ENCODE assay signal across 26 cellular contexts in genomic region chr1:43949663-43950062, GRCh38. TPM values are rescaled to one million over a fixed set of nuclear protein-coding genes. Genes with fewer than 3 reads are reported as not detected.
DNase-seq lines count a peak whose midpoint lies in the region; ATAC-seq, FAIRE-seq and TF ChIP-seq lines count a peak whose summit lies in the region.
"Had no signal": no experiment of that assay in that cellular context is flagged by ENCODE, and none has a peak within 500 bp of the region (broad histone marks: within the 10 kb centered on the region; RNA-seq: fewer than 3 reads in every experiment).

No MANE protein-coding gene starts in this region.

- no TSS peak for BruUV-seq in HepG2 (replicated peaks; lab: Mats Ljungman, UMichigan)

- H3K27ac ChIP-seq in right atrium auricular region: no peak overlapping the region
- no peak overlapping the region for H3K27ac ChIP-seq in HepG2 (ENCODE audit: extremely low read length, insufficient read depth, low read length)
- peak overlapping the region; percentile 97 for H3K27ac ChIP-seq in temporal lobe (ENCODE audit: low read depth, low read length)
- H3K27ac ChIP-seq: ascending aorta, pancreas, stomach, transverse colon had no signal

- TF ChIP-seq EP300 in HepG2 (IDR thresholded peaks at IDR 0.05; ENCODE audit: low read depth in 2 of 2, low read length in 2 of 2) (no peak), HepG2 (CRISPR knock-in tag; IDR thresholded peaks at IDR 0.05; ENCODE audit: borderline replicate concordance) (no peak)

- H3K9ac ChIP-seq in HepG2 (ENCODE audit: insufficient read depth, low read depth, low read length): no peak overlapping the region

- 100% methylated on average over 2 of the region's 14 CpGs for WGBS in HepG2 (ENCODE audit: low lambda C conversion rate)

- ATAC-seq in Right ventricle myocardium superior (ENCODE audit: poor library complexity): no peak
- no peak for ATAC-seq in HepG2
- no peak for ATAC-seq in stimulated activated naive CD8-positive, alpha-beta T cell treated with anti-CD3 and anti-CD28 coated beads, Interleukin-15, Interleukin-2, amounts not matched to agents 100 U/mL and 50 U/mL, for 24 hours
- ATAC-seq: GM23338; left lobe of liver; naive thymus-derived CD4-positive, alpha-beta T cell; pancreas; sciatic nerve had no signal

- TF ChIP-seq CTCF in right atrium auricular region (IDR thresholded peaks at IDR 0.05) (no peak), HepG2 (CRISPR knock-in tag; IDR thresholded peaks at IDR 0.05) (no peak)

- no peaks in the 10 kb centered on the region for H3K27me3 ChIP-seq in right atrium auricular region
- H3K27me3 ChIP-seq in HepG2 (ENCODE audit: control insufficient read depth in 1 of 2, insufficient read depth in 2 of 2, low read length in 2 of 2): no peaks in the 10 kb centered on the region; a peak in 1 of 5 replicates
- H3K27me3 ChIP-seq: ascending aorta, pancreas, stomach, transverse colon had no signal

- peaks cover 11% of the 10 kb centered on the region for H3K79me2 ChIP-seq in HepG2 (ENCODE audit: insufficient read depth, low read length)

- in situ Hi-C loops in HepG2 (cut with HindIII; ENCODE audit: extremely low pct_ligation_motif_present, low pct_unique_long_range_greater_than_20kb): no loop called here

- DNase-seq in Right ventricle myocardium superior (peak; percentile 54), right atrium auricular region (ENCODE audit: low spot score) (no peak), amniotic epithelial cell (ENCODE audit: low read depth) (peak; percentile 44), HepG2 (ENCODE audit: low spot score) (no peak), HT-29 (ENCODE audit: low spot score) (no peak)
- no peak for DNase-seq in stimulated activated naive CD8-positive, alpha-beta T cell treated with anti-CD3 and anti-CD28 coated beads, Interleukin-15, Interleukin-2, amounts not matched to agents 100 U/mL and 50 U/mL, for 24 hours
- DNase-seq in activated CD4-positive, alpha-beta T cell treated with anti-CD3 and anti-CD28 coated beads for 48 hours: no peak
- DNase-seq: activated CD4-positive, alpha-beta T cell treated with anti-CD3 and anti-CD28 coated beads, Interleukin-2, amount 50 U/mL, for 1 hour; AML-193; CD4-positive, alpha-beta memory T cell; Karpas-422; naive thymus-derived CD4-positive, alpha-beta T cell; NCI-H1436 treated with DMSO at 0.1 percent for 48 hours; NCI-H69; RPMI8226; stomach; T1000; transverse colon had no signal

- H3K36me3 ChIP-seq in right atrium auricular region: peaks cover 6% of the 10 kb centered on the region
- no peaks in the 10 kb centered on the region; a peak in 1 of 5 replicates for H3K36me3 ChIP-seq in HepG2 (replicated peaks in 1 of 2; ENCODE audit: control insufficient read depth in 1 of 2, insufficient read depth in 2 of 2, low read length in 2 of 2)
- H3K36me3 ChIP-seq: pancreas, transverse colon had no signal

- H3K4me2 ChIP-seq in HepG2 (ENCODE audit: low read depth, low read length): no peak overlapping the region
- H3K4me2 ChIP-seq: GM23338 had no signal

- H3K4me3 ChIP-seq in right atrium auricular region (no peak overlapping the region), HepG2 (replicated peaks in 1 of 3; ENCODE audit: insufficient read depth in 1 of 3, low read depth in 2 of 3, low read length in 3 of 3) (no peak overlapping the region)
- H3K4me3 ChIP-seq: ascending aorta, GM23338, pancreas, stomach, transverse colon had no signal

- intact Hi-C loops in Right ventricle myocardium superior (cut with DNase I) (no loop called here), HepG2 (cut with micrococcal nuclease; ENCODE audit: unreplicated experiment) (loop anchor here (5.0 kb wide), 1 partner anchor 242 kb away; the partner anchor contains the start of gene ST3GAL3)

- H3K9me3 ChIP-seq in right atrium auricular region: no peaks in the 10 kb centered on the region
- no peaks in the 10 kb centered on the region for H3K9me3 ChIP-seq in HepG2 (ENCODE audit: low read length)
- H3K9me3 ChIP-seq: ascending aorta, pancreas, stomach, transverse colon had no signal

- POLR2A ChIA-PET in HepG2 (lab: Yijun Ruan, JAX): interaction anchor here (5.0 kb wide), 1 partner anchor 14 kb away, joined by 38 read pairs; no protein-coding TSS in a partner anchor

- no peak for TF ChIP-seq POLR2A in HepG2 (IDR thresholded peaks at IDR 0.05; ENCODE audit: insufficient read depth in 1 of 2, low read depth in 2 of 2, low read length in 2 of 2)

- CTCF ChIA-PET in HepG2 (lab: Yijun Ruan, JAX; ENCODE audit: low intra/inter-chr PET ratio, low total read pairs): no interaction called here

- TF ChIP-seq RAD21 in HepG2 (CRISPR knock-in tag; IDR thresholded peaks at IDR 0.05): no peak

- no peak for FAIRE-seq in HepG2 (lab: Jason Lieb, UNC)
- FAIRE-seq: A204.1, pancreas had no signal

- H2AFZ ChIP-seq in HepG2 (ENCODE audit: low read length): no peak overlapping the region
- H2AFZ ChIP-seq: GM23338 had no signal

- no peaks in the 10 kb centered on the region for H4K20me1 ChIP-seq in HepG2 (ENCODE audit: insufficient read depth, low read length)

- H3K4me1 ChIP-seq in right atrium auricular region (peaks cover 0 to 33% of the 10 kb centered on the region in 2 donors), HepG2 (ENCODE audit: insufficient read depth, low read length) (peaks cover 25% of the 10 kb centered on the region)

RNA-seq across cellular contexts. Expression of gene IPO13, which starts 2.9 kb away (rescaled TPM):
- total RNA-seq in Right ventricle myocardium superior (58.8 TPM), right atrium auricular region (10 to 100 TPM; 25.9 to 28.1 TPM), HepG2 (2016; rRNA removed; fragmentation: Illumina TruSeq; extraction: Trizol) (14.3 and 15.6 TPM in 2 replicates), temporal lobe (14.0 TPM)
- 2.4 and 3.1 TPM in 2 replicates for total RNA-seq in HepG2 (2016; cell fraction: cytosol; rRNA removed; fragmentation: Illumina TruSeq; extraction: Trizol; ENCODE audit: low read depth)
- total RNA-seq in HepG2 (2016; cell fraction: insoluble cytoplasmic fraction; rRNA removed; fragmentation: Illumina TruSeq; extraction: Trizol): 13.4 and 14.4 TPM in 2 replicates
- 5.8 and 6.8 TPM in 2 replicates for total RNA-seq in HepG2 (2016; cell fraction: membrane; rRNA removed; fragmentation: Illumina TruSeq; extraction: Trizol)
- 15.1 and 20.1 TPM in 2 replicates for total RNA-seq in HepG2 (2016; cell fraction: nucleus; rRNA removed; fragmentation: Illumina TruSeq; extraction: Trizol)
- polyA plus RNA-seq in HepG2 (2011; rRNA removed): 12.9 and 15.0 TPM in 2 replicates
- polyA plus RNA-seq in HepG2 (2011; cell fraction: cytosol; rRNA removed): 11.2 and 12.8 TPM in 2 replicates
- polyA plus RNA-seq in HepG2 (2011; cell fraction: nucleus; rRNA removed): 43.8 and 47.3 TPM in 2 replicates
- 9.7 and 11.8 TPM in 2 replicates for polyA plus RNA-seq in HepG2 (2012)
- polyA plus RNA-seq in HepG2 (2016; cell fraction: cytosol; fragmentation: Illumina TruSeq; extraction: Trizol; ENCODE audit: low read depth): 2.2 and 2.4 TPM in 2 replicates
- 14.5 and 14.6 TPM in 2 replicates for polyA plus RNA-seq in HepG2 (2016; cell fraction: insoluble cytoplasmic fraction; fragmentation: Illumina TruSeq; extraction: Trizol; ENCODE audit: low read depth)
- 3.4 and 5.4 TPM in 2 replicates for polyA plus RNA-seq in HepG2 (2016; cell fraction: membrane; fragmentation: Illumina TruSeq; extraction: Trizol; ENCODE audit: low read depth)
- polyA plus RNA-seq in HepG2 (2016; cell fraction: nucleus; fragmentation: Illumina TruSeq; extraction: Trizol; ENCODE audit: insufficient read depth, low read depth): 47.0 and 47.3 TPM in 2 replicates
- 37.2 and 43.4 TPM in 2 replicates for polyA minus RNA-seq in HepG2 (2011; rRNA and poly(A)+ RNA removed; ENCODE audit: low replicate concordance)
- 8.7 and 12.3 TPM in 2 replicates for polyA minus RNA-seq in HepG2 (2011; cell fraction: cytosol; rRNA and poly(A)+ RNA removed)
- polyA minus RNA-seq in HepG2 (2011; cell fraction: nucleus; rRNA and poly(A)+ RNA removed): 9.8 and 11.1 TPM in 2 replicates
- total RNA-seq in HT-29 (2014; rRNA removed; shearing (Covaris generic)): 19.1 and 24.6 TPM in 2 replicates

RNA-seq across cellular contexts. Expression of gene ARTN, which starts 16.1 kb away (rescaled TPM):
- not detected for total RNA-seq in Right ventricle myocardium superior
- total RNA-seq in right atrium auricular region: under 1 TPM in 1 of 2 donors, not detected in 1; 0.75 TPM
- total RNA-seq in HepG2 (2016; rRNA removed; fragmentation: Illumina TruSeq; extraction: Trizol): 0.62 TPM in 1 of 2 replicates, not detected in the other
- total RNA-seq in HepG2 (2016; cell fraction: cytosol; rRNA removed; fragmentation: Illumina TruSeq; extraction: Trizol; ENCODE audit: low read depth): 0.40 and 0.62 TPM in 2 replicates
- total RNA-seq in HepG2 (2016; cell fraction: insoluble cytoplasmic fraction; rRNA removed; fragmentation: Illumina TruSeq; extraction: Trizol): 0.24 and 0.61 TPM in 2 replicates
- 0.28 and 0.55 TPM in 2 replicates for total RNA-seq in HepG2 (2016; cell fraction: membrane; rRNA removed; fragmentation: Illumina TruSeq; extraction: Trizol)
- total RNA-seq in HepG2 (2016; cell fraction: nucleus; rRNA removed; fragmentation: Illumina TruSeq; extraction: Trizol): 0.62 and 0.81 TPM in 2 replicates
- polyA plus RNA-seq in HepG2 (2011; rRNA removed): 0.11 and 0.21 TPM in 2 replicates
- 0.05 and 0.07 TPM in 2 replicates for polyA plus RNA-seq in HepG2 (2011; cell fraction: cytosol; rRNA removed)
- polyA plus RNA-seq in HepG2 (2011; cell fraction: nucleus; rRNA removed): 1.3 and 1.4 TPM in 2 replicates
- polyA plus RNA-seq in HepG2 (2012): 0.12 and 0.28 TPM in 2 replicates
- polyA plus RNA-seq in HepG2 (2016; cell fraction: cytosol; fragmentation: Illumina TruSeq; extraction: Trizol; ENCODE audit: low read depth): 0.10 TPM in 2 replicates
- 0.43 TPM in 1 of 2 replicates, not detected in the other for polyA plus RNA-seq in HepG2 (2016; cell fraction: insoluble cytoplasmic fraction; fragmentation: Illumina TruSeq; extraction: Trizol; ENCODE audit: low read depth)
- polyA plus RNA-seq in HepG2 (2016; cell fraction: membrane; fragmentation: Illumina TruSeq; extraction: Trizol; ENCODE audit: low read depth): 0.29 and 0.33 TPM in 2 replicates
- polyA plus RNA-seq in HepG2 (2016; cell fraction: nucleus; fragmentation: Illumina TruSeq; extraction: Trizol; ENCODE audit: insufficient read depth, low read depth): 0.81 and 2.0 TPM in 2 replicates
- 0.44 and 1.7 TPM in 2 replicates for polyA minus RNA-seq in HepG2 (2011; rRNA and poly(A)+ RNA removed; ENCODE audit: low replicate concordance)
- polyA minus RNA-seq in HepG2 (2011; cell fraction: cytosol; rRNA and poly(A)+ RNA removed): not detected in 2 replicates
- polyA minus RNA-seq in HepG2 (2011; cell fraction: nucleus; rRNA and poly(A)+ RNA removed): 0.62 and 0.77 TPM in 2 replicates
- total RNA-seq in temporal lobe: 0.49 TPM
- total RNA-seq in HT-29 (2014; rRNA removed; shearing (Covaris generic)): not detected in 2 replicates
- total RNA-seq: ascending aorta, G401 had no signal
- polyA plus RNA-seq: CD4-positive, alpha-beta memory T cell; naive thymus-derived CD4-positive, alpha-beta T cell had no signal

RNA-seq across cellular contexts. Expression of gene DPH2, which starts 20.1 kb away (rescaled TPM):
- total RNA-seq in Right ventricle myocardium superior (16.2 TPM), right atrium auricular region (10 to 100 TPM; 20.5 to 23.0 TPM), HepG2 (2016; rRNA removed; fragmentation: Illumina TruSeq; extraction: Trizol) (38.3 and 40.5 TPM in 2 replicates), temporal lobe (12.3 TPM)
- 15.2 TPM in 2 replicates for total RNA-seq in HepG2 (2016; cell fraction: cytosol; rRNA removed; fragmentation: Illumina TruSeq; extraction: Trizol; ENCODE audit: low read depth)
- total RNA-seq in HepG2 (2016; cell fraction: insoluble cytoplasmic fraction; rRNA removed; fragmentation: Illumina TruSeq; extraction: Trizol): 33.0 and 37.1 TPM in 2 replicates
- 43.0 and 46.2 TPM in 2 replicates for total RNA-seq in HepG2 (2016; cell fraction: membrane; rRNA removed; fragmentation: Illumina TruSeq; extraction: Trizol)
- 21.9 and 28.3 TPM in 2 replicates for total RNA-seq in HepG2 (2016; cell fraction: nucleus; rRNA removed; fragmentation: Illumina TruSeq; extraction: Trizol)
- 32.2 and 39.3 TPM in 2 replicates for polyA plus RNA-seq in HepG2 (2011; rRNA removed)
- polyA plus RNA-seq in HepG2 (2011; cell fraction: cytosol; rRNA removed): 29.8 and 30.1 TPM in 2 replicates
- polyA plus RNA-seq in HepG2 (2011; cell fraction: nucleus; rRNA removed): 143 and 148 TPM in 2 replicates
- 16.3 and 20.7 TPM in 2 replicates for polyA plus RNA-seq in HepG2 (2012)
- 16.6 and 18.7 TPM in 2 replicates for polyA plus RNA-seq in HepG2 (2016; cell fraction: cytosol; fragmentation: Illumina TruSeq; extraction: Trizol; ENCODE audit: low read depth)
- polyA plus RNA-seq in HepG2 (2016; cell fraction: insoluble cytoplasmic fraction; fragmentation: Illumina TruSeq; extraction: Trizol; ENCODE audit: low read depth): 33.1 and 38.5 TPM in 2 replicates
- polyA plus RNA-seq in HepG2 (2016; cell fraction: membrane; fragmentation: Illumina TruSeq; extraction: Trizol; ENCODE audit: low read depth): 41.7 and 43.1 TPM in 2 replicates
- polyA plus RNA-seq in HepG2 (2016; cell fraction: nucleus; fragmentation: Illumina TruSeq; extraction: Trizol; ENCODE audit: insufficient read depth, low read depth): 50.3 and 52.5 TPM in 2 replicates
- 71.2 and 144 TPM in 2 replicates for polyA minus RNA-seq in HepG2 (2011; rRNA and poly(A)+ RNA removed; ENCODE audit: low replicate concordance)
- 10.3 and 13.5 TPM in 2 replicates for polyA minus RNA-seq in HepG2 (2011; cell fraction: cytosol; rRNA and poly(A)+ RNA removed)
- polyA minus RNA-seq in HepG2 (2011; cell fraction: nucleus; rRNA and poly(A)+ RNA removed): 36.7 and 43.0 TPM in 2 replicates
- total RNA-seq in HT-29 (2014; rRNA removed; shearing (Covaris generic)): 118 and 120 TPM in 2 replicates

RNA-seq across cellular contexts. Expression of gene ATP6V0B, which starts 25.1 kb away (rescaled TPM):
- total RNA-seq in Right ventricle myocardium superior (80.9 TPM), right atrium auricular region (100 to 1,000 TPM; 108 to 154 TPM), HepG2 (2016; rRNA removed; fragmentation: Illumina TruSeq; extraction: Trizol) (76.4 and 161 TPM in 2 replicates), temporal lobe (102 TPM)
- total RNA-seq in HepG2 (2016; cell fraction: cytosol; rRNA removed; fragmentation: Illumina TruSeq; extraction: Trizol; ENCODE audit: low read depth): 117 and 155 TPM in 2 replicates
- 83.5 and 169 TPM in 2 replicates for total RNA-seq in HepG2 (2016; cell fraction: insoluble cytoplasmic fraction; rRNA removed; fragmentation: Illumina TruSeq; extraction: Trizol)
- 125 and 145 TPM in 2 replicates for total RNA-seq in HepG2 (2016; cell fraction: membrane; rRNA removed; fragmentation: Illumina TruSeq; extraction: Trizol)
- total RNA-seq in HepG2 (2016; cell fraction: nucleus; rRNA removed; fragmentation: Illumina TruSeq; extraction: Trizol): 134 and 145 TPM in 2 replicates
- 157 and 169 TPM in 2 replicates for polyA plus RNA-seq in HepG2 (2011; rRNA removed)
- polyA plus RNA-seq in HepG2 (2011; cell fraction: cytosol; rRNA removed): 171 and 212 TPM in 2 replicates
- 191 and 208 TPM in 2 replicates for polyA plus RNA-seq in HepG2 (2011; cell fraction: nucleus; rRNA removed)
- 45.1 and 96.9 TPM in 2 replicates for polyA plus RNA-seq in HepG2 (2012)
- polyA plus RNA-seq in HepG2 (2016; cell fraction: cytosol; fragmentation: Illumina TruSeq; extraction: Trizol; ENCODE audit: low read depth): 104 and 146 TPM in 2 replicates
- polyA plus RNA-seq in HepG2 (2016; cell fraction: insoluble cytoplasmic fraction; fragmentation: Illumina TruSeq; extraction: Trizol; ENCODE audit: low read depth): 64.0 and 66.5 TPM in 2 replicates
- 95.1 and 113 TPM in 2 replicates for polyA plus RNA-seq in HepG2 (2016; cell fraction: membrane; fragmentation: Illumina TruSeq; extraction: Trizol; ENCODE audit: low read depth)
- polyA plus RNA-seq in HepG2 (2016; cell fraction: nucleus; fragmentation: Illumina TruSeq; extraction: Trizol; ENCODE audit: insufficient read depth, low read depth): 218 and 233 TPM in 2 replicates
- 161 and 288 TPM in 2 replicates for polyA minus RNA-seq in HepG2 (2011; rRNA and poly(A)+ RNA removed; ENCODE audit: low replicate concordance)
- 33.1 and 37.3 TPM in 2 replicates for polyA minus RNA-seq in HepG2 (2011; cell fraction: cytosol; rRNA and poly(A)+ RNA removed)
- polyA minus RNA-seq in HepG2 (2011; cell fraction: nucleus; rRNA and poly(A)+ RNA removed): 51.0 and 60.8 TPM in 2 replicates
- 254 and 277 TPM in 2 replicates for total RNA-seq in HT-29 (2014; rRNA removed; shearing (Covaris generic))

RNA-seq across cellular contexts. Expression of gene B4GALT2, which starts 29.3 kb away (rescaled TPM):
- total RNA-seq in Right ventricle myocardium superior: 34.3 TPM
- 10 to 100 TPM; 33.0 to 48.5 TPM for total RNA-seq in right atrium auricular region
- 56.5 and 78.0 TPM in 2 replicates for total RNA-seq in HepG2 (2016; rRNA removed; fragmentation: Illumina TruSeq; extraction: Trizol)
- 81.0 and 86.5 TPM in 2 replicates for total RNA-seq in HepG2 (2016; cell fraction: cytosol; rRNA removed; fragmentation: Illumina TruSeq; extraction: Trizol; ENCODE audit: low read depth)
- total RNA-seq in HepG2 (2016; cell fraction: insoluble cytoplasmic fraction; rRNA removed; fragmentation: Illumina TruSeq; extraction: Trizol): 57.1 and 86.7 TPM in 2 replicates
- total RNA-seq in HepG2 (2016; cell fraction: membrane; rRNA removed; fragmentation: Illumina TruSeq; extraction: Trizol): 144 and 151 TPM in 2 replicates
- total RNA-seq in HepG2 (2016; cell fraction: nucleus; rRNA removed; fragmentation: Illumina TruSeq; extraction: Trizol): 42.0 and 49.7 TPM in 2 replicates
- 41.9 and 57.0 TPM in 2 replicates for polyA plus RNA-seq in HepG2 (2011; rRNA removed)
- polyA plus RNA-seq in HepG2 (2011; cell fraction: cytosol; rRNA removed): 39.2 and 66.4 TPM in 2 replicates
- polyA plus RNA-seq in HepG2 (2011; cell fraction: nucleus; rRNA removed): 53.0 and 54.3 TPM in 2 replicates
- 40.1 and 41.5 TPM in 2 replicates for polyA plus RNA-seq in HepG2 (2012)
- polyA plus RNA-seq in HepG2 (2016; cell fraction: cytosol; fragmentation: Illumina TruSeq; extraction: Trizol; ENCODE audit: low read depth): 96.5 and 101 TPM in 2 replicates
- polyA plus RNA-seq in HepG2 (2016; cell fraction: insoluble cytoplasmic fraction; fragmentation: Illumina TruSeq; extraction: Trizol; ENCODE audit: low read depth): 67.6 and 73.0 TPM in 2 replicates
- 132 and 145 TPM in 2 replicates for polyA plus RNA-seq in HepG2 (2016; cell fraction: membrane; fragmentation: Illumina TruSeq; extraction: Trizol; ENCODE audit: low read depth)
- polyA plus RNA-seq in HepG2 (2016; cell fraction: nucleus; fragmentation: Illumina TruSeq; extraction: Trizol; ENCODE audit: insufficient read depth, low read depth): 86.0 and 90.4 TPM in 2 replicates
- polyA minus RNA-seq in HepG2 (2011; rRNA and poly(A)+ RNA removed; ENCODE audit: low replicate concordance): 52.0 and 94.8 TPM in 2 replicates
- 24.3 and 27.3 TPM in 2 replicates for polyA minus RNA-seq in HepG2 (2011; cell fraction: cytosol; rRNA and poly(A)+ RNA removed)
- polyA minus RNA-seq in HepG2 (2011; cell fraction: nucleus; rRNA and poly(A)+ RNA removed): 13.7 and 15.8 TPM in 2 replicates
- total RNA-seq in temporal lobe: 50.4 TPM
- 153 and 159 TPM in 2 replicates for total RNA-seq in HT-29 (2014; rRNA removed; shearing (Covaris generic))
- polyA plus RNA-seq: naive thymus-derived CD4-positive, alpha-beta T cell had no signal

Comparison
In these comparisons a context has a peak if more than half of its experiments do, and no peak if none do; other contexts are left out.
1. DNase-seq: peak in Right ventricle myocardium superior (single experiment) and amniotic epithelial cell (single experiment); none in right atrium auricular region (single experiment), HepG2 (single experiment), stimulated activated naive CD8-positive, alpha-beta T cell treated with anti-CD3 and anti-CD28 coated beads, Interleukin-15, Interleukin-2, amounts not matched to agents 100 U/mL and 50 U/mL, for 24 hours (single experiment), activated CD4-positive, alpha-beta T cell treated with anti-CD3 and anti-CD28 coated beads for 48 hours (single experiment) and HT-29 (single experiment).